In genomic region chr7:36032362-36032818, GRCh38 we compare ENCODE assay signal across 19 cellular contexts.
DNase-seq lines count a peak whose midpoint lies in the region; ATAC-seq, FAIRE-seq and TF ChIP-seq lines count a peak whose summit lies in the region.
"Had no signal": no experiment of that assay in that cellular context is flagged by ENCODE, and none has a peak within 500 bp of the region (broad histone marks: within the 10 kb centered on the region; RNA-seq: fewer than 3 reads in every experiment).

No MANE protein-coding gene starts in this region.

- no peaks in the 10 kb centered on the region for H3K9me2 ChIP-seq in GM23248 (ENCODE audit: insufficient read depth)

- ATAC-seq in A549: no peak; a peak in 1 of 6 replicates
- ATAC-seq: body of pancreas, T-cell had no signal

- WGBS in A549 (ENCODE audit: missing lambda C conversion rate): 41% methylated on average over 5 of the region's 5 CpGs
- 8 to 13% methylated on average over 5 of the region's 5 CpGs for WGBS in GM23248 (ENCODE audit: low coverage in 1 of 2, low lambda C conversion rate in 2 of 2, missing lambda C conversion rate in 2 of 2), 2 experiments

- peaks cover 37% of the 10 kb centered on the region for H3K27me3 Mint-ChIP-seq in astrocyte (ENCODE audit: low read depth, unreplicated experiment)

- POLR2A ChIA-PET in A549 (lab: Yijun Ruan, JAX): no interaction called here

- DNase-seq in A549 (ENCODE audit: low read depth in 1 of 2, low spot score in 1 of 2): peak in 1 of 2 experiments; percentile 31
- DNase-seq in GM23248: peak; percentile 62
- DNase-seq in astrocyte (ENCODE audit: low read depth): no peak
- DNase-seq in medulla oblongata (ENCODE audit: extremely low spot score): peak; percentile 88
- no peak for DNase-seq in GF-D8 (lab: John Stamatoyannopoulos, UW)
- no peak for DNase-seq in colonic mucosa
- no peak for DNase-seq in NCI-H2081 treated with DMSO at 0.1 percent for 48 hours (lab: John Stamatoyannopoulos, UW)
- no peak for DNase-seq in CD1c-positive myeloid dendritic cell (ENCODE audit: extremely low spot score)
- DNase-seq: AML-193, body of pancreas, DMS153, NCI-H1436 treated with DMSO at 0.1 percent for 48 hours, NCI-H524, T-cell, trophoblast cell had no signal

- no peak overlapping the region for H3K4me3 Mint-ChIP-seq in astrocyte (ENCODE audit: unreplicated experiment)
- H3K4me3 Mint-ChIP-seq: T-cell had no signal

- H4K20me1 ChIP-seq in GM23248 (ENCODE audit: insufficient read depth) (no peaks in the 10 kb centered on the region), astrocyte (ENCODE audit: insufficient read depth, low read length) (no peaks in the 10 kb centered on the region)

- H3K27me3 ChIP-seq in GM23248 (replicated peaks; ENCODE audit: insufficient read depth): no peaks in the 10 kb centered on the region
- peaks cover 3% of the 10 kb centered on the region for H3K27me3 ChIP-seq in astrocyte (ENCODE audit: insufficient read depth, low read length)
- H3K27me3 ChIP-seq in colonic mucosa: no peaks in the 10 kb centered on the region
- H3K27me3 ChIP-seq: body of pancreas, esophagus muscularis mucosa had no signal

- H3K4me1 Mint-ChIP-seq in astrocyte (ENCODE audit: low read depth, unreplicated experiment): peaks cover 9% of the 10 kb centered on the region

- no peaks in the 10 kb centered on the region for H3K9me3 ChIP-seq in A549
- no peaks in the 10 kb centered on the region for H3K9me3 ChIP-seq in GM23248 (ENCODE audit: low read depth)
- no peaks in the 10 kb centered on the region for H3K9me3 ChIP-seq in astrocyte (ENCODE audit: insufficient read depth, low read depth, low read length)
- H3K9me3 ChIP-seq in colonic mucosa: no peaks in the 10 kb centered on the region
- H3K9me3 ChIP-seq: body of pancreas, esophagus muscularis mucosa had no signal

- peaks cover 28% of the 10 kb centered on the region for H3F3A ChIP-seq in GM23248 (ENCODE audit: insufficient read depth)

- intact Hi-C loops in colonic mucosa (cut with DNase I): no loop called here

- TF ChIP-seq CTCF in A549 (IDR thresholded peaks at IDR 0.05) (no peak), astrocyte (IDR thresholded peaks at IDR 0.05; ENCODE audit: insufficient read depth, low read depth, low read length) (no peak), colonic mucosa (IDR thresholded peaks at IDR 0.05) (no peak)

- no peak for TF ChIP-seq RAD21 in A549 (conservative IDR thresholded peaks at IDR 0.05 in 1 of 2, IDR thresholded peaks at IDR 0.05 in 1 of 2)

- H2AFZ ChIP-seq in GM23248 (no peak overlapping the region; the same call in 1 of the 2 replicates), astrocyte (ENCODE audit: low read depth, low read length) (peak overlapping the region; percentile 7)

- FAIRE-seq in A549 (lab: Jason Lieb, UNC): no peak
- no peak for FAIRE-seq in astrocyte (lab: Jason Lieb, UNC)
- FAIRE-seq: RCC 7860 had no signal

- H3K4me2 ChIP-seq in A549 (peak overlapping the region; percentile 61), GM23248 (ENCODE audit: unreplicated experiment) (peak overlapping the region; percentile 56), astrocyte (ENCODE audit: low read length) (peak overlapping the region; percentile 11)

- H3K9me3 Mint-ChIP-seq in astrocyte (ENCODE audit: unreplicated experiment): peaks cover 2% of the 10 kb centered on the region
- H3K9me3 Mint-ChIP-seq: T-cell had no signal

- peaks cover 1% of the 10 kb centered on the region for H3K36me3 Mint-ChIP-seq in astrocyte (ENCODE audit: low read depth, unreplicated experiment)
- H3K36me3 Mint-ChIP-seq: T-cell had no signal

- no peak for TF ChIP-seq POLR2A in A549 (IDR thresholded peaks at IDR 0.05; ENCODE audit: low read length)

- no peak overlapping the region for H3K9ac ChIP-seq in GM23248
- H3K9ac ChIP-seq in astrocyte (ENCODE audit: low read length): no peak overlapping the region
- no peak overlapping the region for H3K9ac ChIP-seq in colonic mucosa (ENCODE audit: low read depth in 2 of 2, low read length in 2 of 2)

- no peak overlapping the region for H3K27ac Mint-ChIP-seq in astrocyte (ENCODE audit: unreplicated experiment)
- H3K27ac Mint-ChIP-seq: T-cell had no signal

- in situ Hi-C loops in GM23248 (cut with MboI): no loop called here

- no peak for TF ChIP-seq EP300 in A549 (IDR thresholded peaks at IDR 0.05)

- CTCF ChIA-PET in A549 (lab: Yijun Ruan, JAX): interaction anchor here (2.3 kb wide), 2 partner anchors 7 to 47 kb away, joined by 6 to 8 read pairs; no protein-coding TSS in a partner anchor

- H3K36me3 ChIP-seq in GM23248 (ENCODE audit: low read depth) (no peaks in the 10 kb centered on the region), astrocyte (ENCODE audit: insufficient read depth, low read length) (no peaks in the 10 kb centered on the region), colonic mucosa (no peaks in the 10 kb centered on the region)
- H3K36me3 ChIP-seq: esophagus muscularis mucosa had no signal

- H3K4me1 ChIP-seq in A549 (peaks cover 46% of the 10 kb centered on the region), GM23248 (ENCODE audit: insufficient read depth) (peaks cover 27% of the 10 kb centered on the region), astrocyte (ENCODE audit: insufficient read depth, low read length) (peaks cover 21% of the 10 kb centered on the region), colonic mucosa (no peaks in the 10 kb centered on the region)

- no peaks in the 10 kb centered on the region for H3K79me2 ChIP-seq in GM23248 (ENCODE audit: insufficient read depth)
- no peaks in the 10 kb centered on the region for H3K79me2 ChIP-seq in astrocyte (ENCODE audit: insufficient read depth, low read length)

- no peak overlapping the region for H3K4me3 ChIP-seq in A549
- no peak overlapping the region for H3K4me3 ChIP-seq in GM23248
- H3K4me3 ChIP-seq in astrocyte (ENCODE audit: insufficient read depth, low read depth, low read length): no peak overlapping the region
- H3K4me3 ChIP-seq in colonic mucosa: no peak overlapping the region
- H3K4me3 ChIP-seq: body of pancreas, dorsolateral prefrontal cortex, esophagus muscularis mucosa, skin epidermis had no signal

- H3K27ac ChIP-seq in A549: peak overlapping the region in 1 of 2 experiments; percentile 27; a peak in 3 of 6 replicates
- H3K27ac ChIP-seq in GM23248: no peak overlapping the region
- H3K27ac ChIP-seq in astrocyte (ENCODE audit: low read depth, low read length): no peak overlapping the region
- no peak overlapping the region for H3K27ac ChIP-seq in colonic mucosa
- H3K27ac ChIP-seq: body of pancreas, dorsolateral prefrontal cortex, esophagus muscularis mucosa, skin epidermis had no signal

TF ChIP-seq in A549, 52 proteins besides CTCF, POLR2A, EP300 and RAD21:
- TF ChIP-seq BHLHE40 (IDR thresholded peaks at IDR 0.05; ENCODE audit: low read depth, low read length): no peak
- no peak for TF ChIP-seq HOXA7 (CRISPR knock-in tag; IDR thresholded peaks at IDR 0.05)
- TF ChIP-seq GATA3 (IDR thresholded peaks at IDR 0.05; ENCODE audit: borderline replicate concordance): peak; percentile 53; the same call in 1 of the 2 replicates
- TF ChIP-seq E2F6 (IDR thresholded peaks at IDR 0.05; ENCODE audit: borderline replicate concordance, low read depth): no peak
TF ChIP-seq in A549: peak in this region for 1.

Comparison
In these comparisons a context has a peak if more than half of its experiments do, and no peak if none do; other contexts are left out.
1. DNase-seq: peak in GM23248 (single experiment) and medulla oblongata (single experiment); none in astrocyte (single experiment), GF-D8 (single experiment), colonic mucosa (single experiment), NCI-H2081 treated with DMSO at 0.1 percent for 48 hours (single experiment) and CD1c-positive myeloid dendritic cell (single experiment).
2. H3K4me2 ChIP-seq: peak in every context shown above with its lines; median percentile 61 in A549; 56 in GM23248; 11 in astrocyte.